In the genomic region with DNA sequence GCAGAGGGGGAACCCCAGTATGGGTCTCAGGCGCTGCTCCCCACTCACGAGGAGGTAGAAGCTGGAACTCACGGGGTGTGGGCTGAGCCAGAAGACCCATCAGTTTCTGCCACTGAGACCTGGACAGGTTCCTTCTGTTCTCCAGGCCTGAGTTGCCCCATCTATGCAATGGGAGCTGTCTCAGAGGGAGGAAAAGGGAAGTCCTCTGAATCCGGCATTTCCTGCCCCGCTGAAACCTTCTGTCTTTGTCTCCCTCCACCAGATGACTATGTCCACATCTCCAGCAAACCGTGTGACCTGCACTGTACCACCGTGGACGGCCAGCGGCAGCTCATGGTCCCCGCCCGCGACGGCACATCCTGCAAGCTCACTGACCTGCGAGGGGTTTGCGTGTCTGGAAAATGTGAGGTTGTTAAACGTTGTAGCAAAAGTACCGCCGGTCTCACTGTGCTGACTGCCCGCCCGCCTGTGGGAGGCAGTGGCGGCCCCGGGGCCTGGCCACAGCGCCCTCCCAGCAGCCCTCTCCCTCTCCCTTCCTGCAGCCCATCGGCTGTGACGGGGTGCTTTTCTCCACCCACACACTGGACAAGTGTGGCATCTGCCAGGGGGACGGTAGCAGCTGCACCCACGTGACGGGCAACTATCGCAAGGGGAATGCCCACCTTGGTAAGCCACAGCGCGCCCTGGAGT, we compare ENCODE assay signal across 17 cellular contexts. TPM values are rescaled to one million over a fixed set of nuclear protein-coding genes. Genes with fewer than 3 reads are reported as not detected.
DNase-seq lines count a peak whose midpoint lies in the region; ATAC-seq, FAIRE-seq and TF ChIP-seq lines count a peak whose summit lies in the region.
"Had no signal": no experiment of that assay in that cellular context is flagged by ENCODE, and none has a peak within 500 bp of the region (broad histone marks: within the 10 kb centered on the region; RNA-seq: fewer than 3 reads in every experiment).

No MANE protein-coding gene starts in this region.

- H3K4me1 Mint-ChIP-seq in endothelial cell (ENCODE audit: unreplicated experiment): peaks cover 35% of the 10 kb centered on the region
- H3K4me1 Mint-ChIP-seq: activated CD4-positive, alpha-beta T cell treated with anti-CD3 and anti-CD28 coated beads, Interleukin-2, amount 10 ng/mL, durations not matched to agents 7 days and 5 days had no signal

- 0 out of 2 replicates have a peak, but pooled peaks cover 2% of the 10 kb centered on the region for H4K20me1 ChIP-seq in HepG2 (ENCODE audit: insufficient read depth, low read length)

- no peak for TF ChIP-seq EP300 in HepG2 (IDR thresholded peaks at IDR 0.05; ENCODE audit: low read depth in 2 of 2, low read length in 2 of 2)
- no peak for TF ChIP-seq EP300 in HepG2 (CRISPR knock-in tag; IDR thresholded peaks at IDR 0.05; ENCODE audit: borderline replicate concordance)

- H3K27ac ChIP-seq in HepG2 (ENCODE audit: extremely low read length, insufficient read depth, low read length) (no peak overlapping the region), right lobe of liver (no peak overlapping the region), foreskin keratinocyte (no peak overlapping the region)
- H3K27ac ChIP-seq: pancreas, PC-9, tibial artery had no signal

- H3K9me3 Mint-ChIP-seq in endothelial cell (ENCODE audit: unreplicated experiment): no peaks in the 10 kb centered on the region
- H3K9me3 Mint-ChIP-seq: activated CD4-positive, alpha-beta T cell treated with anti-CD3 and anti-CD28 coated beads, Interleukin-2, amount 10 ng/mL, durations not matched to agents 7 days and 5 days; mesothelial cell of epicardium had no signal

- BruUV-seq in HepG2 (replicated peaks; lab: Mats Ljungman, UMichigan): no TSS peak

- H2AFZ ChIP-seq in HepG2 (ENCODE audit: low read length): no peak overlapping the region
- H2AFZ ChIP-seq: PC-9 had no signal

- in situ Hi-C loops in HepG2 (cut with HindIII; ENCODE audit: extremely low pct_ligation_motif_present, low pct_unique_long_range_greater_than_20kb): loop anchor here (25.0 kb wide), 1 partner anchor 197 kb away; a partner anchor contains a TSS

- TF ChIP-seq POLR2A in HepG2 (IDR thresholded peaks at IDR 0.05; ENCODE audit: insufficient read depth in 1 of 2, low read depth in 2 of 2, low read length in 2 of 2): no peak
- no peak for TF ChIP-seq POLR2A in right lobe of liver (IDR thresholded peaks at IDR 0.05)

- H3K9me3 ChIP-seq in HepG2 (ENCODE audit: low read length) (no peaks in the 10 kb centered on the region), right lobe of liver (no peaks in the 10 kb centered on the region)
- H3K9me3 ChIP-seq: pancreas, tibial artery had no signal

- H3K27me3 Mint-ChIP-seq in endothelial cell (ENCODE audit: unreplicated experiment): peaks cover 6% of the 10 kb centered on the region

- H3K36me3 Mint-ChIP-seq in endothelial cell (ENCODE audit: low read depth, unreplicated experiment): peaks cover 5% of the 10 kb centered on the region
- H3K36me3 Mint-ChIP-seq: mesothelial cell of epicardium had no signal

- no peak for FAIRE-seq in HepG2 (lab: Jason Lieb, UNC)
- FAIRE-seq: D721Med, H54, pancreas had no signal

- no peak overlapping the region for H3K4me2 ChIP-seq in HepG2 (ENCODE audit: low read depth, low read length)
- H3K4me2 ChIP-seq: PC-9 had no signal

- H3K27me3 ChIP-seq in HepG2 (ENCODE audit: control insufficient read depth in 1 of 2, insufficient read depth in 2 of 2, low read length in 2 of 2): no peaks in the 10 kb centered on the region
- H3K27me3 ChIP-seq in right lobe of liver: no peaks in the 10 kb centered on the region
- peaks cover 43% of the 10 kb centered on the region for H3K27me3 ChIP-seq in foreskin keratinocyte
- H3K27me3 ChIP-seq: pancreas had no signal

- H3K79me2 ChIP-seq in HepG2 (ENCODE audit: insufficient read depth, low read length): no peaks in the 10 kb centered on the region

- H3K4me1 ChIP-seq in HepG2 (ENCODE audit: insufficient read depth, low read length) (peaks cover 5% of the 10 kb centered on the region; the same call in 1 of the 2 replicates), right lobe of liver (peaks cover 0 to 2% (median 0%) of the 10 kb centered on the region in 4 donors), foreskin keratinocyte (no peaks in the 10 kb centered on the region)
- H3K4me1 ChIP-seq: pancreas had no signal

- no peak for TF ChIP-seq RAD21 in HepG2 (CRISPR knock-in tag; IDR thresholded peaks at IDR 0.05)

- H3K9ac ChIP-seq in HepG2 (ENCODE audit: insufficient read depth, low read depth, low read length): no peak overlapping the region

- POLR2A ChIA-PET in HepG2 (lab: Yijun Ruan, JAX): no interaction called here

- CTCF ChIA-PET in HepG2 (lab: Yijun Ruan, JAX; ENCODE audit: low intra/inter-chr PET ratio, low total read pairs): no interaction called here

- H3K4me3 ChIP-seq in HepG2 (replicated peaks in 1 of 3; ENCODE audit: insufficient read depth in 1 of 3, low read depth in 2 of 3, low read length in 3 of 3) (no peak overlapping the region), right lobe of liver (no peak overlapping the region)
- H3K4me3 ChIP-seq: PC-9, tibial artery had no signal

- 90% methylated on average over 18 of the region's 31 CpGs for WGBS in HepG2 (ENCODE audit: low lambda C conversion rate)
- WGBS in right lobe of liver (ENCODE audit: insufficient coverage, low coverage, low lambda C conversion rate, missing lambda C conversion rate): 68% methylated on average over 4 of the region's 31 CpGs

- DNase-seq in HepG2 (ENCODE audit: low spot score) (no peak), right lobe of liver (no peak), NOMO-1 treated with DMSO at 0.1 percent for 48 hours (lab: John Stamatoyannopoulos, UW; ENCODE audit: unreplicated experiment) (peak; percentile 64), endothelial cell (ENCODE audit: low spot score) (peak; percentile 38), foreskin keratinocyte (no peak), activated gamma-delta T cell treated with Interleukin-2 at 50 U/mL for 16 hours (no peak)
- DNase-seq: activated CD4-positive, alpha-beta T cell treated with anti-CD3 and anti-CD28 coated beads, Interleukin-2, amount 10 ng/mL, durations not matched to agents 7 days and 5 days; pancreas; PC-9; stimulated activated CD4-positive, alpha-beta T cell treated with anti-CD3 and anti-CD28 coated beads, Interleukin-15, amount 100 ng/mL, for 24 hours; T-helper 1 cell; tibial artery had no signal

- TF ChIP-seq CTCF in HepG2 (CRISPR knock-in tag; IDR thresholded peaks at IDR 0.05) (no peak), right lobe of liver (IDR thresholded peaks at IDR 0.05) (no peak), endothelial cell (IDR thresholded peaks at IDR 0.05; ENCODE audit: unreplicated experiment) (no peak), foreskin keratinocyte (conservative IDR thresholded peaks at IDR 0.05) (no peak)

- intact Hi-C loops in HepG2 (cut with micrococcal nuclease; ENCODE audit: unreplicated experiment) (no loop called here), right lobe of liver (cut with DNase I) (no loop called here)

- ATAC-seq in HepG2 (no peak), right lobe of liver (no peak), HG03442 (IDR thresholded peaks at IDR 0.05; ENCODE audit: unreplicated experiment) (no peak), foreskin keratinocyte (no peak), HG03565 (IDR thresholded peaks at IDR 0.05; ENCODE audit: unreplicated experiment) (no peak)

- peak overlapping the region; percentile 39 for H3K4me3 Mint-ChIP-seq in endothelial cell (ENCODE audit: unreplicated experiment)
- H3K4me3 Mint-ChIP-seq: activated CD4-positive, alpha-beta T cell treated with anti-CD3 and anti-CD28 coated beads, Interleukin-2, amount 10 ng/mL, durations not matched to agents 7 days and 5 days; mesothelial cell of epicardium had no signal

- H3K36me3 ChIP-seq in HepG2 (replicated peaks in 1 of 2; ENCODE audit: control insufficient read depth in 1 of 2, insufficient read depth in 2 of 2, low read length in 2 of 2): no peaks in the 10 kb centered on the region; a peak in 1 of 5 replicates
- no peaks in the 10 kb centered on the region for H3K36me3 ChIP-seq in right lobe of liver
- H3K36me3 ChIP-seq: pancreas, tibial artery had no signal

- H3K27ac Mint-ChIP-seq in endothelial cell (ENCODE audit: unreplicated experiment): peak overlapping the region; percentile 92
- H3K27ac Mint-ChIP-seq: activated CD4-positive, alpha-beta T cell treated with anti-CD3 and anti-CD28 coated beads, Interleukin-2, amount 10 ng/mL, durations not matched to agents 7 days and 5 days; mesothelial cell of epicardium had no signal

RNA-seq across cellular contexts. Expression of a gene that starts 6.0 kb away (rescaled TPM):
- total RNA-seq in HepG2 (2016; rRNA removed; fragmentation: Illumina TruSeq; extraction: Trizol) (1.0 and 3.8 TPM in 2 replicates), right lobe of liver (10 to 100 TPM in 3 of 6 experiments, 1 to 10 TPM in 3; 9.2 to 24.8 (median 12.7) TPM), endothelial cell (ENCODE audit: unreplicated experiment) (5.9 TPM), foreskin keratinocyte (not detected in 2 replicates)
- total RNA-seq in HepG2 (2016; cell fraction: cytosol; rRNA removed; fragmentation: Illumina TruSeq; extraction: Trizol; ENCODE audit: low read depth): 0.35 and 0.61 TPM in 2 replicates
- 0.86 and 3.7 TPM in 2 replicates for total RNA-seq in HepG2 (2016; cell fraction: insoluble cytoplasmic fraction; rRNA removed; fragmentation: Illumina TruSeq; extraction: Trizol)
- total RNA-seq in HepG2 (2016; cell fraction: membrane; rRNA removed; fragmentation: Illumina TruSeq; extraction: Trizol): 0.99 and 1.1 TPM in 2 replicates
- 3.9 and 4.8 TPM in 2 replicates for total RNA-seq in HepG2 (2016; cell fraction: nucleus; rRNA removed; fragmentation: Illumina TruSeq; extraction: Trizol)
- polyA plus RNA-seq in HepG2 (2011; rRNA removed) (1.8 and 1.9 TPM in 2 replicates), foreskin keratinocyte (not detected in 2 replicates)
- 1.2 and 1.7 TPM in 2 replicates for polyA plus RNA-seq in HepG2 (2011; cell fraction: cytosol; rRNA removed)
- polyA plus RNA-seq in HepG2 (2011; cell fraction: nucleus; rRNA removed): 4.8 and 6.6 TPM in 2 replicates
- polyA plus RNA-seq in HepG2 (2012): 0.43 and 1.1 TPM in 2 replicates
- polyA plus RNA-seq in HepG2 (2016; cell fraction: cytosol; fragmentation: Illumina TruSeq; extraction: Trizol; ENCODE audit: low read depth): 0.33 and 0.43 TPM in 2 replicates
- polyA plus RNA-seq in HepG2 (2016; cell fraction: insoluble cytoplasmic fraction; fragmentation: Illumina TruSeq; extraction: Trizol; ENCODE audit: low read depth): 0.77 and 1.1 TPM in 2 replicates
- polyA plus RNA-seq in HepG2 (2016; cell fraction: membrane; fragmentation: Illumina TruSeq; extraction: Trizol; ENCODE audit: low read depth): 0.61 and 0.78 TPM in 2 replicates
- 6.6 and 7.1 TPM in 2 replicates for polyA plus RNA-seq in HepG2 (2016; cell fraction: nucleus; fragmentation: Illumina TruSeq; extraction: Trizol; ENCODE audit: insufficient read depth, low read depth)
- polyA minus RNA-seq in HepG2 (2011; rRNA and poly(A)+ RNA removed; ENCODE audit: low replicate concordance): 4.1 TPM in 1 of 2 replicates, not detected in the other
- polyA minus RNA-seq in HepG2 (2011; cell fraction: cytosol; rRNA and poly(A)+ RNA removed): 0.70 and 1.3 TPM in 2 replicates
- 0.87 and 1.2 TPM in 2 replicates for polyA minus RNA-seq in HepG2 (2011; cell fraction: nucleus; rRNA and poly(A)+ RNA removed)
- total RNA-seq: activated CD4-positive, alpha-beta T cell treated with anti-CD3 and anti-CD28 coated beads, Interleukin-2, amount 10 ng/mL, durations not matched to agents 7 days and 5 days had no signal

RNA-seq across cellular contexts. Expression of a gene that starts 15.7 kb away (rescaled TPM):
- total RNA-seq in HepG2 (2016; rRNA removed; fragmentation: Illumina TruSeq; extraction: Trizol) (not detected in 2 replicates), right lobe of liver (not detected), endothelial cell (ENCODE audit: unreplicated experiment) (not detected), foreskin keratinocyte (not detected in 2 replicates)
- total RNA-seq in HepG2 (2016; cell fraction: cytosol; rRNA removed; fragmentation: Illumina TruSeq; extraction: Trizol; ENCODE audit: low read depth): not detected in 2 replicates
- total RNA-seq in HepG2 (2016; cell fraction: insoluble cytoplasmic fraction; rRNA removed; fragmentation: Illumina TruSeq; extraction: Trizol): not detected in 2 replicates
- not detected in 2 replicates for total RNA-seq in HepG2 (2016; cell fraction: membrane; rRNA removed; fragmentation: Illumina TruSeq; extraction: Trizol)
- total RNA-seq in HepG2 (2016; cell fraction: nucleus; rRNA removed; fragmentation: Illumina TruSeq; extraction: Trizol): not detected in 2 replicates
- polyA plus RNA-seq in HepG2 (2011; rRNA removed) (not detected in 2 replicates), foreskin keratinocyte (not detected in 2 replicates)
- polyA plus RNA-seq in HepG2 (2011; cell fraction: cytosol; rRNA removed): not detected in 2 replicates
- polyA plus RNA-seq in HepG2 (2011; cell fraction: nucleus; rRNA removed): not detected in 2 replicates
- polyA plus RNA-seq in HepG2 (2012): not detected in 2 replicates
- not detected in 2 replicates for polyA plus RNA-seq in HepG2 (2016; cell fraction: cytosol; fragmentation: Illumina TruSeq; extraction: Trizol; ENCODE audit: low read depth)
- not detected in 2 replicates for polyA plus RNA-seq in HepG2 (2016; cell fraction: insoluble cytoplasmic fraction; fragmentation: Illumina TruSeq; extraction: Trizol; ENCODE audit: low read depth)
- polyA plus RNA-seq in HepG2 (2016; cell fraction: membrane; fragmentation: Illumina TruSeq; extraction: Trizol; ENCODE audit: low read depth): not detected in 2 replicates
- not detected in 2 replicates for polyA plus RNA-seq in HepG2 (2016; cell fraction: nucleus; fragmentation: Illumina TruSeq; extraction: Trizol; ENCODE audit: insufficient read depth, low read depth)
- polyA minus RNA-seq in HepG2 (2011; rRNA and poly(A)+ RNA removed; ENCODE audit: low replicate concordance): not detected in 2 replicates
- not detected in 2 replicates for polyA minus RNA-seq in HepG2 (2011; cell fraction: cytosol; rRNA and poly(A)+ RNA removed)
- polyA minus RNA-seq in HepG2 (2011; cell fraction: nucleus; rRNA and poly(A)+ RNA removed): not detected in 2 replicates
- total RNA-seq: activated CD4-positive, alpha-beta T cell treated with anti-CD3 and anti-CD28 coated beads, Interleukin-2, amount 10 ng/mL, durations not matched to agents 7 days and 5 days; mesothelial cell of epicardium; pancreas; PC-9 had no signal
- polyA plus RNA-seq: pancreas had no signal

Comparison
In these comparisons a context has a peak if more than half of its experiments do, and no peak if none do; other contexts are left out.
1. DNase-seq: peak in NOMO-1 treated with DMSO at 0.1 percent for 48 hours (single experiment) and endothelial cell (single experiment); none in HepG2 (single experiment), right lobe of liver (0 of 3), foreskin keratinocyte (0 of 2) and activated gamma-delta T cell treated with Interleukin-2 at 50 U/mL for 16 hours (single experiment).